In the genomic region with DNA sequence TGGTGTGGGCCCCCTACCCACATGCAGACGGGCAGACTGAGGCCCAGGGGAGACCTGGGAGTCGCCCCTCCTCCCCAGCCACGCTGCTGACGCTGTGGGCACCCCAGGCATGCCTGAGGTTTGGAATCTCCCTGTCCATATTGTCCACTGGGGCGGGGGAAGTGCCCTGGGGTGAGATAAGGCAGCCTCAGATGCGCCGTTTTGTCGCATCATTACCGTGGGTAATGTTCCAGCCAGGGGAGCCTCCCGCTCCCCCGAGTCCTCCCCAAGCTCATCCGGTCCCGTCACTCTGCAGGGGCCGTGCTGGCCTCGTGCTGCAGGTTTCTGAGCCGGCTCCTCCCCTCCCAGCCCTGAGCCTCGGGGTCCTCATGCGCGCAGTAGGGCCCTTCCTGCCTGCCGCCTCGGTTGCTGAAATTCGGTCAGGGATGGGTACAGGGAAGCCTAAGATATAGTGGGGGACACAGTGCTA, we compare ENCODE assay signal across 1 cellular context.
TF ChIP-seq lines count a peak whose summit lies in the region.

No MANE protein-coding gene starts in this region.

TF ChIP-seq in K562, 482 proteins besides CTCF, POLR2A, EP300 and RAD21 (continues in another document):
- TF ChIP-seq, protein P1, sequence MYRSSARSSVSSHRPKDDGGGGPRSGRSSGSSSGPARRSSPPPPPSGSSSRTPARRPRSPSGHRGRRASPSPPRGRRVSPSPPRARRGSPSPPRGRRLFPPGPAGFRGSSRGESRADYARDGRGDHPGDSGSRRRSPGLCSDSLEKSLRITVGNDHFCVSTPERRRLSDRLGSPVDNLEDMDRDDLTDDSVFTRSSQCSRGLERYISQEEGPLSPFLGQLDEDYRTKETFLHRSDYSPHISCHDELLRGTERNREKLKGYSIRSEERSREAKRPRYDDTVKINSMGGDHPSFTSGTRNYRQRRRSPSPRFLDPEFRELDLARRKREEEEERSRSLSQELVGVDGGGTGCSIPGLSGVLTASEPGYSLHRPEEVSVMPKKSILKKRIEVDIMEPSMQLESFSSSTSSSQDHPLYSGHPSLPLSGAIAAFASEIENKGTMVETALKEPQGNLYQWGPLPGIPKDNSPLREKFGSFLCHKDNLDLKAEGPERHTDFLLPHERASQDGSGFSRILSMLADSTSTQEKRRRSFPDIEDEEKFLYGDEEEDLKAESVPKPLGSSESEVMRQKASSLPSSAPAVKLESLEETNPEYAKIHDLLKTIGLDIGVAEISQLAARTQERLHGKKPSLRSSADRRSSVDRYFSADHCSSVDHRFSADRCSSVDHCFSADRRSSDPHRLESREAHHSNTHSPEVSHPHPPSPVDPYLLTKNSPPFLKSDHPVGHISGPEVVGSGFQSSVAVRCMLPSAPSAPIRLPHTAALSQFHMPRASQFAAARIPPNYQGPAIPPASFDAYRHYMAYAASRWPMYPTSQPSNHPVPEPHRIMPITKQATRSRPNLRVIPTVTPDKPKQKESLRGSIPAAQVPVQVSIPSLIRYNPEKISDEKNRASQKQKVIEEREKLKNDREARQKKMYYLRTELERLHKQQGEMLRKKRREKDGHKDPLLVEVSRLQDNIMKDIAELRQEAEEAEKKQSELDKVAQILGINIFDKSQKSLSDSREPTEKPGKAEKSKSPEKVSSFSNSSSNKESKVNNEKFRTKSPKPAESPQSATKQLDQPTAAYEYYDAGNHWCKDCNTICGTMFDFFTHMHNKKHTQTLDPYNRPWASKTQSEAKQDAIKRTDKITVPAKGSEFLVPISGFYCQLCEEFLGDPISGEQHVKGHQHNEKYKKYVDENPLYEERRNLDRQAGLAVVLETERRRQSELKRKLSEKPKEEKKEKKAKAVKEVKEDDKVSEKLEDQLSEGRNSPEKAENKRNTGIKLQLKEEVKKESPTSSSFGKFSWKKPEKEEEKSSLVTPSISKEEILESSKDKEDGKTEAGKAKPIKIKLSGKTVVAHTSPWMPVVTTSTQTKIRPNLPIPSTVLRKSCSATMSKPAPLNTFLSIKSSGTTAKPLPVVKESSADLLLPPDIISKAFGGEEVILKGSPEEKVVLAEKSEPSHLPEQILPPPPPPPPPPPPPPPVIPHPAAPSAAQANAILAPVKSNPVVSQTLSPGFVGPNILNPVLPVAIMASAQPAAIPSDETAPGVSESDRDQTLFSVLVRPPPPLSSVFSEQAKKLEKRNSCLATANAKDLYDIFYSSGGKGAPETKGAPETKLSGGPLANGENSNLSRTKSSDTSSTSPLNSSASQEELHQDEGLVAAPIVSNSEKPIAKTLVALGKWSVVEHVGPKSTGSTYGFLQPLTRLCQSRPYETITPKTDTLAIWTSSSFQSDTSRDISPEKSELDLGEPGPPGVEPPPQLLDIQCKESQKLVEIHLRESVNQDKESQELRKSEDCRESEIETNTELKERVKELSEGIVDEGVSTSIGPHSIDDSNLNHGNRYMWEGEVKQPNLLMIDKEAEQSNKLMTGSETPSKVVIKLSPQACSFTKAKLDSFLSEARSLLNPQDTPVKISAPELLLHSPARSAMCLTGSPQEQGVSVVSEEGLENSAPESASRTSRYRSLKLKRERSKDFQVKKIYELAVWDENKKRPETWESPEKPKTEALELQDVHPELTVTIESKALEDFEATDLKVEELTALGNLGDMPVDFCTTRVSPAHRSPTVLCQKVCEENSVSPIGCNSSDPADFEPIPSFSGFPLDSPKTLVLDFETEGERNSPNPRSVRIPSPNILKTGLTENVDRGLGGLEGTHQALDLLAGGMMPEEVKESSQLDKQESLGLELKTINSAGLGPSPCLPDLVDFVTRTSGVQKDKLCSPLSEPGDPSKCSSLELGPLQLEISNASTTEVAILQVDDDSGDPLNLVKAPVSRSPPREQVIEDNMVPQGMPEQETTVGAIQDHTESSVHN (IDR thresholded peaks at IDR 0.05; ENCODE audit: borderline replicate concordance in 1 of 2, low read depth in 1 of 2): no peak
- TF ChIP-seq, protein P2, sequence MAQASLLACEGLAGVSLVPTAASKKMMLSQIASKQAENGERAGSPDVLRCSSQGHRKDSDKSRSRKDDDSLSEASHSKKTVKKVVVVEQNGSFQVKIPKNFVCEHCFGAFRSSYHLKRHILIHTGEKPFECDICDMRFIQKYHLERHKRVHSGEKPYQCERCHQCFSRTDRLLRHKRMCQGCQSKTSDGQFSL (CRISPR knock-in tag; IDR thresholded peaks at IDR 0.05): no peak
- TF ChIP-seq, protein P2 (tag; IDR thresholded peaks at IDR 0.05): no peak
- no peak for TF ChIP-seq TGIF2 (CRISPR knock-in tag; IDR thresholded peaks at IDR 0.05)
- no peak for TF ChIP-seq SRF (CRISPR knock-in tag; IDR thresholded peaks at IDR 0.05)
- peak in 1 of 2 experiments; percentile 87; a peak in 2 of 4 replicates for TF ChIP-seq RCOR1 (IDR thresholded peaks at IDR 0.05; ENCODE audit: borderline replicate concordance in 1 of 2, low read depth in 2 of 2, low read length in 2 of 2)
- TF ChIP-seq ZNF174 (CRISPR knock-in tag; IDR thresholded peaks at IDR 0.05): no peak
- no peak for TF ChIP-seq ZSCAN32 (CRISPR knock-in tag; IDR thresholded peaks at IDR 0.05)
- no peak for TF ChIP-seq GTF2F1 (IDR thresholded peaks at IDR 0.05; ENCODE audit: low read depth, low read length)
- no peak for TF ChIP-seq NFRKB (IDR thresholded peaks at IDR 0.05; ENCODE audit: low read depth)
- TF ChIP-seq ZNF592 (IDR thresholded peaks at IDR 0.05): peak; percentile 66; the same call in 1 of the 2 replicates
- TF ChIP-seq RHOXF2B (CRISPR knock-in tag; conservative IDR thresholded peaks at IDR 0.05): no peak
- TF ChIP-seq TFAM (CRISPR knock-in tag; conservative IDR thresholded peaks at IDR 0.05): no peak
- TF ChIP-seq MYBL2 (IDR thresholded peaks at IDR 0.05; ENCODE audit: low read depth): no peak
- no peak for TF ChIP-seq MYBL2 (CRISPR knock-in tag; IDR thresholded peaks at IDR 0.05; ENCODE audit: borderline replicate concordance)
- TF ChIP-seq ASH1L (IDR thresholded peaks at IDR 0.05; ENCODE audit: borderline replicate concordance, low read depth, partially characterized antibody): no peak
- TF ChIP-seq, protein P3, sequence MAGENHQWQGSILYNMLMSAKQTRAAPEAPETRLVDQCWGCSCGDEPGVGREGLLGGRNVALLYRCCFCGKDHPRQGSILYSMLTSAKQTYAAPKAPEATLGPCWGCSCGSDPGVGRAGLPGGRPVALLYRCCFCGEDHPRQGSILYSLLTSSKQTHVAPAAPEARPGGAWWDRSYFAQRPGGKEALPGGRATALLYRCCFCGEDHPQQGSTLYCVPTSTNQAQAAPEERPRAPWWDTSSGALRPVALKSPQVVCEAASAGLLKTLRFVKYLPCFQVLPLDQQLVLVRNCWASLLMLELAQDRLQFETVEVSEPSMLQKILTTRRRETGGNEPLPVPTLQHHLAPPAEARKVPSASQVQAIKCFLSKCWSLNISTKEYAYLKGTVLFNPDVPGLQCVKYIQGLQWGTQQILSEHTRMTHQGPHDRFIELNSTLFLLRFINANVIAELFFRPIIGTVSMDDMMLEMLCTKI (IDR thresholded peaks at IDR 0.05; ENCODE audit: partially characterized antibody): no peak
- TF ChIP-seq MCM3 (IDR thresholded peaks at IDR 0.05): no peak
- TF ChIP-seq, protein P4, sequence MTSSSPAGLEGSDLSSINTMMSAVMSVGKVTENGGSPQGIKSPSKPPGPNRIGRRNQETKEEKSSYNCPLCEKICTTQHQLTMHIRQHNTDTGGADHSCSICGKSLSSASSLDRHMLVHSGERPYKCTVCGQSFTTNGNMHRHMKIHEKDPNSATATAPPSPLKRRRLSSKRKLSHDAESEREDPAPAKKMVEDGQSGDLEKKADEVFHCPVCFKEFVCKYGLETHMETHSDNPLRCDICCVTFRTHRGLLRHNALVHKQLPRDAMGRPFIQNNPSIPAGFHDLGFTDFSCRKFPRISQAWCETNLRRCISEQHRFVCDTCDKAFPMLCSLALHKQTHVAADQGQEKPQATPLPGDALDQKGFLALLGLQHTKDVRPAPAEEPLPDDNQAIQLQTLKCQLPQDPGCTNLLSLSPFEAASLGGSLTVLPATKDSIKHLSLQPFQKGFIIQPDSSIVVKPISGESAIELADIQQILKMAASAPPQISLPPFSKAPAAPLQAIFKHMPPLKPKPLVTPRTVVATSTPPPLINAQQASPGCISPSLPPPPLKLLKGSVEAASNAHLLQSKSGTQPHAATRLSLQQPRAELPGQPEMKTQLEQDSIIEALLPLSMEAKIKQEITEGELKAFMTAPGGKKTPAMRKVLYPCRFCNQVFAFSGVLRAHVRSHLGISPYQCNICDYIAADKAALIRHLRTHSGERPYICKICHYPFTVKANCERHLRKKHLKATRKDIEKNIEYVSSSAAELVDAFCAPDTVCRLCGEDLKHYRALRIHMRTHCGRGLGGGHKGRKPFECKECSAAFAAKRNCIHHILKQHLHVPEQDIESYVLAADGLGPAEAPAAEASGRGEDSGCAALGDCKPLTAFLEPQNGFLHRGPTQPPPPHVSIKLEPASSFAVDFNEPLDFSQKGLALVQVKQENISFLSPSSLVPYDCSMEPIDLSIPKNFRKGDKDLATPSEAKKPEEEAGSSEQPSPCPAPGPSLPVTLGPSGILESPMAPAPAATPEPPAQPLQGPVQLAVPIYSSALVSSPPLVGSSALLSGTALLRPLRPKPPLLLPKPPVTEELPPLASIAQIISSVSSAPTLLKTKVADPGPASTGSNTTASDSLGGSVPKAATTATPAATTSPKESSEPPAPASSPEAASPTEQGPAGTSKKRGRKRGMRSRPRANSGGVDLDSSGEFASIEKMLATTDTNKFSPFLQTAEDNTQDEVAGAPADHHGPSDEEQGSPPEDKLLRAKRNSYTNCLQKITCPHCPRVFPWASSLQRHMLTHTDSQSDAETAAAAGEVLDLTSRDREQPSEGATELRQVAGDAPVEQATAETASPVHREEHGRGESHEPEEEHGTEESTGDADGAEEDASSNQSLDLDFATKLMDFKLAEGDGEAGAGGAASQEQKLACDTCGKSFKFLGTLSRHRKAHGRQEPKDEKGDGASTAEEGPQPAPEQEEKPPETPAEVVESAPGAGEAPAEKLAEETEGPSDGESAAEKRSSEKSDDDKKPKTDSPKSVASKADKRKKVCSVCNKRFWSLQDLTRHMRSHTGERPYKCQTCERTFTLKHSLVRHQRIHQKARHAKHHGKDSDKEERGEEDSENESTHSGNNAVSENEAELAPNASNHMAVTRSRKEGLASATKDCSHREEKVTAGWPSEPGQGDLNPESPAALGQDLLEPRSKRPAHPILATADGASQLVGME (CRISPR knock-in tag; IDR thresholded peaks at IDR 0.05): no peak
- no peak for TF ChIP-seq CBX3 (IDR thresholded peaks at IDR 0.05; ENCODE audit: borderline replicate concordance in 1 of 2, low read length in 2 of 2)
- no peak for TF ChIP-seq RFX7 (CRISPR knock-in tag; IDR thresholded peaks at IDR 0.05)
- TF ChIP-seq ZBTB7A (IDR thresholded peaks at IDR 0.05; ENCODE audit: borderline replicate concordance, control insufficient read depth, low read depth, low read length): peak; percentile 23; the same call in 1 of the 2 replicates
- TF ChIP-seq ETS2 (tag; IDR thresholded peaks at IDR 0.05; ENCODE audit: borderline replicate concordance, poor library complexity, severe bottlenecking): no peak
- TF ChIP-seq TCFL5 (CRISPR knock-in tag; conservative IDR thresholded peaks at IDR 0.05): no peak
- TF ChIP-seq ATF1 (CRISPR knock-in tag; IDR thresholded peaks at IDR 0.05): no peak
- peak; percentile 80 for TF ChIP-seq ATF1 (tag; IDR thresholded peaks at IDR 0.05)
- TF ChIP-seq HDAC1 (IDR thresholded peaks at IDR 0.05): peak in 1 of 2 experiments; percentile 63; a peak in 1 of 4 replicates
- TF ChIP-seq NCOA1 (IDR thresholded peaks at IDR 0.05; ENCODE audit: low read depth): peak; percentile 37; the same call in 1 of the 2 replicates
- TF ChIP-seq USF2 (CRISPR knock-in tag; IDR thresholded peaks at IDR 0.05): no peak
- TF ChIP-seq, protein P5, sequence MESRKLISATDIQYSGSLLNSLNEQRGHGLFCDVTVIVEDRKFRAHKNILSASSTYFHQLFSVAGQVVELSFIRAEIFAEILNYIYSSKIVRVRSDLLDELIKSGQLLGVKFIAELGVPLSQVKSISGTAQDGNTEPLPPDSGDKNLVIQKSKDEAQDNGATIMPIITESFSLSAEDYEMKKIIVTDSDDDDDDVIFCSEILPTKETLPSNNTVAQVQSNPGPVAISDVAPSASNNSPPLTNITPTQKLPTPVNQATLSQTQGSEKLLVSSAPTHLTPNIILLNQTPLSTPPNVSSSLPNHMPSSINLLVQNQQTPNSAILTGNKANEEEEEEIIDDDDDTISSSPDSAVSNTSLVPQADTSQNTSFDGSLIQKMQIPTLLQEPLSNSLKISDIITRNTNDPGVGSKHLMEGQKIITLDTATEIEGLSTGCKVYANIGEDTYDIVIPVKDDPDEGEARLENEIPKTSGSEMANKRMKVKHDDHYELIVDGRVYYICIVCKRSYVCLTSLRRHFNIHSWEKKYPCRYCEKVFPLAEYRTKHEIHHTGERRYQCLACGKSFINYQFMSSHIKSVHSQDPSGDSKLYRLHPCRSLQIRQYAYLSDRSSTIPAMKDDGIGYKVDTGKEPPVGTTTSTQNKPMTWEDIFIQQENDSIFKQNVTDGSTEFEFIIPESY (CRISPR knock-in tag; IDR thresholded peaks at IDR 0.05): no peak
- peak; percentile 40 for TF ChIP-seq HDAC3 (IDR thresholded peaks at IDR 0.05; ENCODE audit: borderline replicate concordance, partially characterized antibody)
